9 cellular contexts compared by ENCODE assay signal in the genomic region with DNA sequence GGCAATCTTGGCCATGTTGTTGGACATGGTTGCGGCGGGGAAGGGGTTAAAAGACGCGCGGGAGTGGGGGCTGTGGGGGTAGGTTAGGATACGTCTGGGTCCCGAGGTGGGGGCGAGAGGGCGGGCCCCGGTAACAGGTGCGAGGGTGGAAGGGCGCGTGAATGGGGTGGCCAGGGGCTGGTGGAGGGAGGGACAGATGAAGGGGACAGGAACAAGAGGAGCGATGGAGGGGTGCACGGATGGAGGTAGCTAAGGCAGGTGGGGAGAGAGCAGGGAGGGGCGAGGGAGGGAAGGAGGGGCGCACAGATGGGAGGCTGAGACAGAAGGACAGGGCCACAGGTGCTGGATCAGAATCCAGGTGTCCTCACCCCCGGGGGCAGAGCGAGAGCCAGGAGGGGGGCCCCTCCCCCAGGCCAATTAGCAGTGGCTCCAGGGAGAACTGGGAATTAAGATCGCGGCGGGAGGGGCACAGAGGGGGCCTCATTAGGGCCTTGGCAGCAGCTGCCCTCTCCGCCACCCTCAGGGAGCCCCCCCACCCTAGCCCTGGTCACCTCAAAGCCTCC. TPM values are rescaled to one million over a fixed set of nuclear protein-coding genes. Genes with fewer than 3 reads are reported as not detected.
DNase-seq lines count a peak whose midpoint lies in the region; TF ChIP-seq lines count a peak whose summit lies in the region.
"Had no signal": no experiment of that assay in that cellular context is flagged by ENCODE, and none has a peak within 500 bp of the region (broad histone marks: within the 10 kb centered on the region; RNA-seq: fewer than 3 reads in every experiment).

No MANE protein-coding gene starts in this region.

- H3K9me3 ChIP-seq in MG63: no peaks in the 10 kb centered on the region

- DNase-seq in DMS 273 (lab: John Stamatoyannopoulos, UW; ENCODE audit: unreplicated experiment) (peak; percentile 52), DMS 273 treated with DMSO at 0.1 percent for 48 hours (lab: John Stamatoyannopoulos, UW) (no peak), NCI-H345 (lab: John Stamatoyannopoulos, UW) (peak; percentile 55), choroid plexus epithelial cell (ENCODE audit: low read depth) (no peak), retina (peak; percentile 45), OCI-M1 (lab: John Stamatoyannopoulos, UW) (no peak), MG63 (no peak), SW480 (ENCODE audit: low spot score) (no peak)

- no peaks in the 10 kb centered on the region for H3K36me3 ChIP-seq in MG63

- H3K4me3 ChIP-seq in choroid plexus epithelial cell (ENCODE audit: low read depth, low read length) (peak overlapping the region; percentile 11), MG63 (no peak overlapping the region)

- peaks cover 13% of the 10 kb centered on the region for H3K27me3 ChIP-seq in MG63

- TF ChIP-seq CTCF in choroid plexus epithelial cell (conservative IDR thresholded peaks at IDR 0.05; ENCODE audit: low read depth, low read length): no peak

RNA-seq across cellular contexts. Expression of a gene that starts 1.3 kb away (rescaled TPM):
- total RNA-seq in MG63 (2014; rRNA removed; shearing (Covaris generic); ENCODE audit: low replicate concordance): not detected in 2 replicates
- total RNA-seq: neural crest cell had no signal

RNA-seq across cellular contexts. Expression of a gene that starts 9.8 kb away (rescaled TPM):
- not detected in 2 replicates for total RNA-seq in MG63 (2014; rRNA removed; shearing (Covaris generic); ENCODE audit: low replicate concordance)
- total RNA-seq: neural crest cell had no signal

RNA-seq across cellular contexts. Expression of a gene that starts 26.2 kb away (rescaled TPM):
- 1.5 and 1.7 TPM in 2 replicates for total RNA-seq in MG63 (2014; rRNA removed; shearing (Covaris generic); ENCODE audit: low replicate concordance)

RNA-seq across cellular contexts. Expression of a gene that starts 33.6 kb away (rescaled TPM):
- total RNA-seq in MG63 (2014; rRNA removed; shearing (Covaris generic); ENCODE audit: low replicate concordance): 90.4 and 116 TPM in 2 replicates

Comparison
In these comparisons a context has a peak if more than half of its experiments do, and no peak if none do; other contexts are left out.
1. DNase-seq: peak in DMS 273 (single experiment), NCI-H345 (single experiment) and retina (single experiment); none in DMS 273 treated with DMSO at 0.1 percent for 48 hours (single experiment), choroid plexus epithelial cell (single experiment), OCI-M1 (single experiment), MG63 (single experiment) and SW480 (single experiment).